ENCODE assay signal across 26 cellular contexts in the genomic region with DNA sequence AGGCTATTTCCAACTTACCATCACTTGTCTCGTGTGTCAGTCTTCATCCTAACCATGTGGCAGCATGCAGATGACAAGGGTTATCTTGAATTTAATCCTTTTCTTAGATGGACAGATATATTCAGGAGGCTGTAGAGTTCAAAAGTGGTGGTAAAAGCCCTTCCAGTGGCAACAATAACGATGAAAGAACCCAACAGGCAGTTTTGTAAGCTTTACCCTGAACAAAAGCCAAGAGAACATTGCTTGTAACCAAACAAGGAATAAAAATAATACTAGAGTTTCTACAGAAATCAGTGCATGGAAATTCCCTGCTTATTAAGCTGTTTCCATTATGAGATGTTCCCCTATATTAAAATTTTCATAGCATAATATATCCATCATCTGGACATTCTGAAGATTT.
DNase-seq lines count a peak whose midpoint lies in the region; ATAC-seq, FAIRE-seq and TF ChIP-seq lines count a peak whose summit lies in the region.
"Had no signal": no experiment of that assay in that cellular context is flagged by ENCODE, and none has a peak within 500 bp of the region (broad histone marks: within the 10 kb centered on the region; RNA-seq: fewer than 3 reads in every experiment).

No MANE protein-coding gene starts in this region.

- no peak for DNase-seq in PC-9
- no peak for DNase-seq in K562 (ENCODE audit: extremely low read depth in 1 of 4, low spot score in 3 of 4)
- peak; percentile 8 for DNase-seq in midbrain (lab: John Stamatoyannopoulos, UW)
- no peak for DNase-seq in transverse colon
- DNase-seq in germinal center (ENCODE audit: low spot score): no peak
- no peak for DNase-seq in activated CD8-positive, alpha-beta T cell treated with anti-CD3 and anti-CD28 coated beads, Interleukin-2, amount 10 ng/mL, durations not matched to agents 7 days and 5 days
- DNase-seq in colonic mucosa: no peak
- DNase-seq: activated gamma-delta T cell; CD4-positive, CD25-positive, alpha-beta regulatory T cell; dermis blood vessel endothelial cell; KG1; naive B cell; NCI-H146; NCI-H510A treated with DMSO at 0.1 percent for 48 hours; NK-92 treated with Interleukin-12 subunit alpha and Interleukin-12 subunit beta, amount 100 ng/mL, for 24 hours; nucleus accumbens; Peyer's patch; stimulated activated CD4-positive, alpha-beta T cell treated with anti-CD3 and anti-CD28 coated beads, Interleukin-12 subunit alpha, Interleukin-12 subunit beta, amount 100 ng/mL, for 4 hours; stimulated activated CD4-positive, alpha-beta T cell treated with anti-CD3 and anti-CD28 coated beads, Interleukin-4, amount 100 ng/mL, for 4 hours; stimulated activated naive CD4-positive, alpha-beta T cell had no signal

- TF ChIP-seq POLR2A in K562 (conservative IDR thresholded peaks at IDR 0.05) (no peak), transverse colon (IDR thresholded peaks at IDR 0.05) (no peak)

- no peaks in the 10 kb centered on the region for H3K36me3 ChIP-seq in PC-9 (ENCODE audit: low read depth)
- H3K36me3 ChIP-seq in K562 (ENCODE audit: control insufficient read depth, insufficient read depth, low read length): no peaks in the 10 kb centered on the region
- H3K36me3 ChIP-seq in transverse colon: no peaks in the 10 kb centered on the region
- no peaks in the 10 kb centered on the region for H3K36me3 ChIP-seq in colonic mucosa
- H3K36me3 ChIP-seq: Peyer's patch, thoracic aorta had no signal

- peaks cover 20% of the 10 kb centered on the region for H3K4me1 ChIP-seq in PC-9 (replicated peaks; ENCODE audit: insufficient read depth)
- no peaks in the 10 kb centered on the region for H3K4me1 ChIP-seq in K562 (replicated peaks in 1 of 2; ENCODE audit: control insufficient read depth in 2 of 2, insufficient read depth in 2 of 2, low read length in 2 of 2)
- H3K4me1 ChIP-seq in transverse colon: peaks cover 0 to 13% (median 2%) of the 10 kb centered on the region in 4 donors
- H3K4me1 ChIP-seq in colonic mucosa: no peaks in the 10 kb centered on the region

- H3K4me1 Mint-ChIP-seq in activated CD8-positive, alpha-beta T cell treated with anti-CD3 and anti-CD28 coated beads, Interleukin-2, amount 10 ng/mL, durations not matched to agents 7 days and 5 days (ENCODE audit: low read depth): no peaks in the 10 kb centered on the region
- H3K4me1 Mint-ChIP-seq: CD4-positive, CD25-positive, alpha-beta regulatory T cell had no signal

- FAIRE-seq in K562 (lab: Jason Lieb, UNC): no peak
- FAIRE-seq: bronchial epithelial cell, endometrium had no signal

- no peaks in the 10 kb centered on the region for H3K9me3 Mint-ChIP-seq in activated CD8-positive, alpha-beta T cell treated with anti-CD3 and anti-CD28 coated beads, Interleukin-2, amount 10 ng/mL, durations not matched to agents 7 days and 5 days (ENCODE audit: insufficient read depth)
- H3K9me3 Mint-ChIP-seq: memory B cell; naive B cell; T-helper 1 cell treated with Interleukin-12 subunit alpha and Interleukin-12 subunit beta and Interleukin-4 antibody, amounts not matched to agents 30 μg/mL and 1 μg/mL, for 36 hours had no signal

- H3K9me3 ChIP-seq in PC-9 (ENCODE audit: insufficient read depth, low read depth): no peaks in the 10 kb centered on the region
- no peaks in the 10 kb centered on the region for H3K9me3 ChIP-seq in K562 (replicated peaks; ENCODE audit: control insufficient read depth, insufficient read depth, low read depth, low read length)
- no peaks in the 10 kb centered on the region for H3K9me3 ChIP-seq in transverse colon
- no peaks in the 10 kb centered on the region for H3K9me3 ChIP-seq in colonic mucosa
- H3K9me3 ChIP-seq: Peyer's patch, thoracic aorta had no signal

- no peak overlapping the region for H3K4me3 Mint-ChIP-seq in activated CD8-positive, alpha-beta T cell treated with anti-CD3 and anti-CD28 coated beads, Interleukin-2, amount 10 ng/mL, durations not matched to agents 7 days and 5 days
- H3K4me3 Mint-ChIP-seq: CD4-positive, CD25-positive, alpha-beta regulatory T cell; memory B cell; naive B cell; T-helper 1 cell treated with Interleukin-12 subunit alpha and Interleukin-12 subunit beta and Interleukin-4 antibody, amounts not matched to agents 30 μg/mL and 1 μg/mL, for 36 hours had no signal

- CTCF ChIA-PET in PC-9 (lab: Charles Lee) (no interaction called here), K562 (lab: Yijun Ruan, JAX; ENCODE audit: low intra/inter-chr PET ratio) (no interaction called here)
- CTCF ChIA-PET in activated CD8-positive, alpha-beta T cell treated with anti-CD3 and anti-CD28 coated beads, Interleukin-2, amount 10 ng/mL, durations not matched to agents 7 days and 5 days (lab: Charles Lee): interaction anchor here (0.7 to 1.3 kb wide), 2 partner anchors 305 to 385 kb away, joined by 3 to 4 read pairs; no protein-coding TSS in a partner anchor

- no peaks in the 10 kb centered on the region for H3K27me3 Mint-ChIP-seq in activated CD8-positive, alpha-beta T cell treated with anti-CD3 and anti-CD28 coated beads, Interleukin-2, amount 10 ng/mL, durations not matched to agents 7 days and 5 days (ENCODE audit: low read depth)
- H3K27me3 Mint-ChIP-seq: naive B cell had no signal

- no peaks in the 10 kb centered on the region for H4K20me1 ChIP-seq in PC-9 (ENCODE audit: insufficient read depth)
- no peaks in the 10 kb centered on the region for H4K20me1 ChIP-seq in K562 (replicated peaks; ENCODE audit: control insufficient read depth, insufficient read depth, low read length)

- TF ChIP-seq CTCF in PC-9 (conservative IDR thresholded peaks at IDR 0.05): no peak
- TF ChIP-seq CTCF in K562 (IDR thresholded peaks at IDR 0.05 in 2 of 3, conservative IDR thresholded peaks at IDR 0.05 in 1 of 3; ENCODE audit: insufficient read depth in 2 of 3, low read depth in 1 of 3, low read length in 3 of 3): no peak
- no peak for TF ChIP-seq CTCF in transverse colon (IDR thresholded peaks at IDR 0.05)
- TF ChIP-seq CTCF in colonic mucosa (IDR thresholded peaks at IDR 0.05): no peak

- H2AFZ ChIP-seq in PC-9 (no peak overlapping the region; the same call in 1 of the 2 replicates), K562 (ENCODE audit: low read depth, low read length) (no peak overlapping the region)

- no peaks in the 10 kb centered on the region for H3K9me1 ChIP-seq in K562 (ENCODE audit: control insufficient read depth, insufficient read depth, low read length)

- H3K9ac ChIP-seq in K562 (ENCODE audit: insufficient read depth in 1 of 2, low read depth in 2 of 2, low read length in 2 of 2) (no peak overlapping the region), colonic mucosa (ENCODE audit: low read depth in 2 of 2, low read length in 2 of 2) (no peak overlapping the region)

- H3K27me3 ChIP-seq in PC-9 (ENCODE audit: insufficient read depth, low read depth): no peaks in the 10 kb centered on the region
- H3K27me3 ChIP-seq in K562 (ENCODE audit: control insufficient read depth in 2 of 2, insufficient read depth in 2 of 2, low read length in 2 of 2): no peaks in the 10 kb centered on the region
- H3K27me3 ChIP-seq in transverse colon: no peaks in the 10 kb centered on the region
- H3K27me3 ChIP-seq in colonic mucosa: no peaks in the 10 kb centered on the region
- H3K27me3 ChIP-seq: Peyer's patch had no signal

- H3K4me2 ChIP-seq in PC-9 (peak overlapping the region; percentile 51; the same call in 1 of the 2 replicates), K562 (ENCODE audit: insufficient read depth, low read length) (no peak overlapping the region)

- intact Hi-C loops in PC-9 (cut with micrococcal nuclease; ENCODE audit: unreplicated experiment): loop anchor here (5.0 kb wide), 1 partner anchor 384 kb away; no protein-coding TSS in a partner anchor
- intact Hi-C loops in K562 (cut with micrococcal nuclease): no loop called here
- intact Hi-C loops in transverse colon (cut with DNase I; ENCODE audit: low total_unique reads): no loop called here
- intact Hi-C loops in colonic mucosa (cut with DNase I): no loop called here

- peaks cover 8% of the 10 kb centered on the region for H3F3A ChIP-seq in PC-9 (ENCODE audit: insufficient read depth, low read depth)

- no peaks in the 10 kb centered on the region for H3K36me3 Mint-ChIP-seq in activated CD8-positive, alpha-beta T cell treated with anti-CD3 and anti-CD28 coated beads, Interleukin-2, amount 10 ng/mL, durations not matched to agents 7 days and 5 days (ENCODE audit: low read depth)
- H3K36me3 Mint-ChIP-seq: CD4-positive, CD25-positive, alpha-beta regulatory T cell; memory B cell; naive B cell had no signal

- no TSS peak for BruUV-seq in PC-9 (replicated peaks; lab: Mats Ljungman, UMichigan)
- BruUV-seq in K562 (replicated peaks; lab: Mats Ljungman, UMichigan): no TSS peak

- H3K4me3 ChIP-seq in PC-9 (no peak overlapping the region), K562 (no peak overlapping the region), transverse colon (no peak overlapping the region), colonic mucosa (no peak overlapping the region)
- H3K4me3 ChIP-seq: Peyer's patch, SK-N-MC, thoracic aorta had no signal

- POLR2A ChIA-PET in PC-9 (lab: Charles Lee; ENCODE audit: unreplicated experiment): no interaction called here
- POLR2A ChIA-PET in K562 (lab: Yijun Ruan, JAX): no interaction called here
- POLR2A ChIA-PET in activated CD8-positive, alpha-beta T cell treated with anti-CD3 and anti-CD28 coated beads, Interleukin-2, amount 10 ng/mL, durations not matched to agents 7 days and 5 days (lab: Charles Lee): interaction anchor here (0.7 kb wide), 1 partner anchor 38 kb away, joined by 3 read pairs; no protein-coding TSS in a partner anchor

- no peak for TF ChIP-seq RAD21 in K562 (CRISPR knock-in tag; conservative IDR thresholded peaks at IDR 0.05 in 1 of 2, IDR thresholded peaks at IDR 0.05 in 1 of 2)

- peak overlapping the region; percentile 88 for H3K27ac ChIP-seq in PC-9
- no peak overlapping the region for H3K27ac ChIP-seq in K562 (ENCODE audit: extremely low read depth, low read depth, low read length)
- H3K27ac ChIP-seq in transverse colon: peak overlapping the region in 3 of 4 donors; percentile 2 to 52 (median 9)
- no peak overlapping the region for H3K27ac ChIP-seq in colonic mucosa
- H3K27ac ChIP-seq: Peyer's patch, SK-N-MC, thoracic aorta had no signal

- H3K27ac Mint-ChIP-seq in activated CD8-positive, alpha-beta T cell treated with anti-CD3 and anti-CD28 coated beads, Interleukin-2, amount 10 ng/mL, durations not matched to agents 7 days and 5 days: no peak overlapping the region
- H3K27ac Mint-ChIP-seq: CD4-positive, CD25-positive, alpha-beta regulatory T cell; memory B cell; naive B cell; T-helper 1 cell treated with Interleukin-12 subunit alpha and Interleukin-12 subunit beta and Interleukin-4 antibody, amounts not matched to agents 30 μg/mL and 1 μg/mL, for 36 hours had no signal

- 0% methylated on average over 2 of the region's 2 CpGs for WGBS in K562 (ENCODE audit: insufficient coverage, low coverage, missing lambda C conversion rate)
- WGBS in transverse colon (ENCODE audit: low coverage in 1 of 2), 2 donors: 53 to 68% methylated on average over 2 of the region's 2 CpGs

- TF ChIP-seq EP300 in K562 (IDR thresholded peaks at IDR 0.05; ENCODE audit: low read length): no peak
- TF ChIP-seq EP300 in transverse colon (IDR thresholded peaks at IDR 0.05; ENCODE audit: low read depth): no peak

- no peak for ATAC-seq in K562
- ATAC-seq in activated CD8-positive, alpha-beta T cell treated with anti-CD3 and anti-CD28 coated beads, Interleukin-2, amount 10 ng/mL, durations not matched to agents 7 days and 5 days: no peak

- no peaks in the 10 kb centered on the region for H3K79me2 ChIP-seq in PC-9 (ENCODE audit: low read depth)
- H3K79me2 ChIP-seq in K562 (ENCODE audit: control insufficient read depth, insufficient read depth, low read length): no peaks in the 10 kb centered on the region

- in situ Hi-C loops in K562 (cut with MboI) (no loop called here), transverse colon (cut with MboI; ENCODE audit: low pct_ligation_motif_present in 1 of 4, low pct_unique_long_range_greater_than_20kb in 1 of 4, low sequenced_read_pairs in 3 of 4) (loop anchor here in 1 of 4 donors (25.0 kb wide), 1 partner anchor 384 kb away; no protein-coding TSS in a partner anchor)

- no peaks in the 10 kb centered on the region for H3K9me2 ChIP-seq in PC-9 (ENCODE audit: insufficient read depth)

Comparison
In these comparisons a context has a peak if more than half of its experiments do, and no peak if none do; other contexts are left out.
1. H3K27ac ChIP-seq: peak in PC-9 (single experiment) and transverse colon (3 of 4); none in K562 (single experiment) and colonic mucosa (single experiment).